12 cellular contexts compared by ENCODE assay signal in genomic region chr22:16604257-16604998, GRCh38. TPM values are rescaled to one million over a fixed set of nuclear protein-coding genes. Genes with fewer than 3 reads are reported as not detected.
DNase-seq lines count a peak whose midpoint lies in the region; FAIRE-seq and TF ChIP-seq lines count a peak whose summit lies in the region.
"Not testable (repeated sequence)": the region's sequence is repeated elsewhere in the genome, so short reads cannot be mapped to it uniquely, and the experiment has no call there.
"Had no signal": no experiment of that assay in that cellular context is flagged by ENCODE, and none has a peak within 500 bp of the region (broad histone marks: within the 10 kb centered on the region; RNA-seq: fewer than 3 reads in every experiment).

No MANE protein-coding gene starts in this region.

- H2AK5ac ChIP-seq in mesenchymal stem cell (ENCODE audit: low read length, severe bottlenecking), result not testable (repeated sequence)

- not testable (repeated sequence) for H3K18ac ChIP-seq in mesenchymal stem cell (ENCODE audit: low read depth in 1 of 2, low read length in 2 of 2)

- H3K4me3 ChIP-seq in CD8-positive, alpha-beta memory T cell (ENCODE audit: low read length); HEK293 (ENCODE audit: low read depth, low read length); endothelial cell of umbilical vein (replicated peaks in 1 of 3; ENCODE audit: insufficient read depth in 1 of 3, low read depth in 1 of 3, low read length in 3 of 3); mesenchymal stem cell (ENCODE audit: insufficient read depth in 1 of 2, low read depth in 1 of 2, low read length in 2 of 2): not testable (repeated sequence)
- H3K4me3 ChIP-seq in MG63, result peak overlapping the region; percentile 29
- peak overlapping the region; percentile 86 for H3K4me3 ChIP-seq in adipocyte (ENCODE audit: low read length)

- H3K27me3 ChIP-seq in CD8-positive, alpha-beta memory T cell (ENCODE audit: insufficient read depth, low read length, poor library complexity, severe bottlenecking); MG63; adipocyte (replicated peaks; ENCODE audit: control insufficient read depth, insufficient read depth, low read length); endothelial cell of umbilical vein (ENCODE audit: control insufficient read depth in 2 of 2, insufficient read depth in 2 of 2, low read length in 2 of 2); mesenchymal stem cell (ENCODE audit: control insufficient read depth in 1 of 2, insufficient read depth in 1 of 2, low read length in 2 of 2): not testable (repeated sequence)

- not testable (repeated sequence) for H3K36me3 ChIP-seq in CD8-positive, alpha-beta memory T cell (ENCODE audit: insufficient read depth, low read length); HEK293 (ENCODE audit: control insufficient read depth in 2 of 2, insufficient read depth in 1 of 2, low read length in 2 of 2); MG63; adipocyte (ENCODE audit: control insufficient read depth, insufficient read depth, low read length, severe bottlenecking); endothelial cell of umbilical vein (ENCODE audit: control insufficient read depth in 2 of 2, extremely low read depth in 1 of 2, insufficient read depth in 2 of 2, low read length in 2 of 2); mesenchymal stem cell (ENCODE audit: control insufficient read depth in 1 of 2, insufficient read depth in 2 of 2, low read depth in 1 of 2, low read length in 2 of 2)

- not testable (repeated sequence) for H3K9me3 ChIP-seq in CD8-positive, alpha-beta memory T cell (ENCODE audit: low read length); HEK293 (ENCODE audit: control insufficient read depth, insufficient read depth, low read depth, low read length); MG63; adipocyte (ENCODE audit: control insufficient read depth, low read length); endothelial cell of umbilical vein (replicated peaks; ENCODE audit: control insufficient read depth, insufficient read depth, low read length); mesenchymal stem cell (ENCODE audit: control insufficient read depth, low read length)

- H3K4me1 ChIP-seq in CD8-positive, alpha-beta memory T cell (ENCODE audit: insufficient read depth, low read length); HEK293 (ENCODE audit: control insufficient read depth, insufficient read depth, low read length); adipocyte (ENCODE audit: control insufficient read depth, insufficient read depth, low read length); endothelial cell of umbilical vein (ENCODE audit: control insufficient read depth, extremely low read depth, insufficient read depth, low read length); mesenchymal stem cell (ENCODE audit: control insufficient read depth, insufficient read depth, low read depth, low read length): not testable (repeated sequence)

- H2BK15ac ChIP-seq in mesenchymal stem cell (ENCODE audit: low read depth, poor library complexity, severe bottlenecking), result not testable (repeated sequence)

- dilution Hi-C loops in endothelial cell of umbilical vein (cut with MboI; ENCODE audit: extremely low pct_ligation_motif_present, low sequenced_read_pairs), result not testable (repeated sequence)

- peaks cover 0 to 12% (median 3%) of the 10 kb centered on the region in 3 donors for H3K4me1 Mint-ChIP-seq in CD8-positive, alpha-beta memory T cell

- TF ChIP-seq CTCF in HEK293 (tag by site-specific recombination; IDR thresholded peaks at IDR 0.05); endothelial cell of umbilical vein (IDR thresholded peaks at IDR 0.05; ENCODE audit: extremely low read depth in 1 of 2, insufficient read depth in 1 of 2, low read depth in 1 of 2, low read length in 2 of 2): not testable (repeated sequence)

- H3K4me3 Mint-ChIP-seq in CD8-positive, alpha-beta memory T cell, result peak overlapping the region in 1 of 7 donors; percentile 26

- not testable (repeated sequence) for H3K23ac ChIP-seq in mesenchymal stem cell (ENCODE audit: low read length in 2 of 2)

- peaks cover 29 to 36% of the 10 kb centered on the region in 2 donors for H3K27me3 Mint-ChIP-seq in CD8-positive, alpha-beta memory T cell

- H3K79me2 ChIP-seq in endothelial cell of umbilical vein (ENCODE audit: control insufficient read depth, insufficient read depth, low read length), result not testable (repeated sequence)

- not testable (repeated sequence) for BruUV-seq in endothelial cell of umbilical vein (replicated peaks; lab: Mats Ljungman, UMichigan)

- not testable (repeated sequence) for H2AFZ ChIP-seq in endothelial cell of umbilical vein (ENCODE audit: low read depth, low read length); mesenchymal stem cell (ENCODE audit: low read depth, low read length)

- H3K36me3 Mint-ChIP-seq in CD8-positive, alpha-beta memory T cell, result not testable (repeated sequence)

- not testable (repeated sequence) for TF ChIP-seq POLR2A in endothelial cell of umbilical vein (IDR thresholded peaks at IDR 0.05; ENCODE audit: low read depth, low read length)

- not testable (repeated sequence) for H3K4ac ChIP-seq in mesenchymal stem cell (ENCODE audit: low read depth in 1 of 2, low read length in 2 of 2)

- not testable (repeated sequence) for H2BK5ac ChIP-seq in mesenchymal stem cell (ENCODE audit: low read depth, low read length, poor library complexity, severe bottlenecking)

- H2BK120ac ChIP-seq in mesenchymal stem cell (ENCODE audit: low read depth, low read length), result not testable (repeated sequence)

- POLR2A ChIA-PET in CD8-positive, alpha-beta memory T cell (lab: Charles Lee); HEK293 (lab: Yijun Ruan, JAX); endothelial cell of umbilical vein (lab: Charles Lee): not testable (repeated sequence)

- not testable (repeated sequence) for H2BK12ac ChIP-seq in mesenchymal stem cell (ENCODE audit: low read length in 2 of 2)

- H3K4me2 ChIP-seq in endothelial cell of umbilical vein (ENCODE audit: insufficient read depth, low read length); mesenchymal stem cell (ENCODE audit: low read length, poor library complexity, severe bottlenecking): not testable (repeated sequence)

- peak overlapping the region; percentile 72 for H3K27ac ChIP-seq in CD8-positive, alpha-beta memory T cell (ENCODE audit: low read depth, low read length)
- peak overlapping the region; percentile 53; the same call in 1 of the 2 replicates for H3K27ac ChIP-seq in HEK293 (ENCODE audit: extremely low read depth, low read depth, low read length)
- H3K27ac ChIP-seq in endothelial cell of umbilical vein (ENCODE audit: insufficient read depth, low read depth, low read length); mesenchymal stem cell (ENCODE audit: low read length, poor library complexity, severe bottlenecking): not testable (repeated sequence)

- not testable (repeated sequence) for H4K91ac ChIP-seq in mesenchymal stem cell (ENCODE audit: low read length)

- not testable (repeated sequence) for H3K9me1 ChIP-seq in endothelial cell of umbilical vein (replicated peaks; ENCODE audit: control insufficient read depth, extremely low read depth, insufficient read depth, low read length)

- DNase-seq in CD8-positive, alpha-beta memory T cell; MG63; adipocyte (ENCODE audit: low read depth); endothelial cell of umbilical vein (ENCODE audit: low read depth, low spot score); mesenchymal stem cell: not testable (repeated sequence)

- not testable (repeated sequence) for H4K20me1 ChIP-seq in endothelial cell of umbilical vein (replicated peaks; ENCODE audit: control insufficient read depth, extremely low read depth, insufficient read depth, low read length)

- not testable (repeated sequence) for H3K79me1 ChIP-seq in mesenchymal stem cell (replicated peaks; ENCODE audit: low read length, poor library complexity, severe bottlenecking)

- H3K14ac ChIP-seq in mesenchymal stem cell (ENCODE audit: low read length in 2 of 2), result not testable (repeated sequence)

- H3K9me3 Mint-ChIP-seq in CD8-positive, alpha-beta memory T cell, result peaks cover 0 to 16% (median 2%) of the 10 kb centered on the region in 5 donors

- peak; percentile 49 for FAIRE-seq in endothelial cell of umbilical vein (lab: Jason Lieb, UNC)

- intact Hi-C loops in endothelial cell of umbilical vein (cut with micrococcal nuclease), result not testable (repeated sequence)

- H3K27ac Mint-ChIP-seq in CD8-positive, alpha-beta memory T cell, result not testable (repeated sequence)

- 58% methylated on average over 7 of the region's 8 CpGs for WGBS in mesenchymal stem cell

- H4K8ac ChIP-seq in mesenchymal stem cell (ENCODE audit: low read length), result not testable (repeated sequence)

- H3K9ac ChIP-seq in adipocyte (ENCODE audit: low read length) (peak overlapping the region; percentile 29), mesenchymal stem cell (ENCODE audit: low read length) (peak overlapping the region; percentile 29)
- H3K9ac ChIP-seq in endothelial cell of umbilical vein (replicated peaks; ENCODE audit: extremely low read depth, insufficient read depth, low read length), result not testable (repeated sequence)

- CTCF ChIA-PET in CD8-positive, alpha-beta memory T cell (lab: Charles Lee); HEK293 (lab: Yijun Ruan, JAX); endothelial cell of umbilical vein (lab: Charles Lee): not testable (repeated sequence)

RNA-seq across cellular contexts. Expression of gene CCT8L2, which starts 11.8 kb away (rescaled TPM):
- total RNA-seq in CD8-positive, alpha-beta memory T cell, result not detected
- polyA plus RNA-seq in CD8-positive, alpha-beta memory T cell, result not detected
- not detected in 2 replicates for total RNA-seq in MG63 (2014; rRNA removed; shearing (Covaris generic); ENCODE audit: low replicate concordance)
- total RNA-seq in endothelial cell of umbilical vein, result not detected in 2 replicates
- not detected in 2 replicates for polyA plus RNA-seq in endothelial cell of umbilical vein
- not detected in 2 replicates for polyA plus RNA-seq in endothelial cell of umbilical vein (2011; cell fraction: cytosol; rRNA removed)
- polyA plus RNA-seq in endothelial cell of umbilical vein (2011; cell fraction: nucleus; rRNA removed), result not detected in 2 replicates
- polyA plus RNA-seq in endothelial cell of umbilical vein (2012), result not detected in 2 replicates
- not detected in 2 replicates for polyA minus RNA-seq in endothelial cell of umbilical vein
- not detected for polyA minus RNA-seq in endothelial cell of umbilical vein (2011; cell fraction: cytosol; rRNA and poly(A)+ RNA removed)
- not detected in 2 replicates for polyA minus RNA-seq in endothelial cell of umbilical vein (2011; cell fraction: nucleus; rRNA and poly(A)+ RNA removed)
- polyA plus RNA-seq in mesenchymal stem cell (2013, experiment 1 of 2), result not detected
- not detected for polyA plus RNA-seq in mesenchymal stem cell (2013, experiment 2 of 2)
- total RNA-seq: A172; A673; Calu3; CD4-positive, alpha-beta T cell had no signal
- polyA plus RNA-seq: BJ, CD14-positive monocyte had no signal
